ENCODE assay signal across 20 cellular contexts in genomic region chr13:33080962-33081655, GRCh38.
DNase-seq lines count a peak whose midpoint lies in the region; TF ChIP-seq lines count a peak whose summit lies in the region.
"Had no signal": no experiment of that assay in that cellular context is flagged by ENCODE, and none has a peak within 500 bp of the region (broad histone marks: within the 10 kb centered on the region; RNA-seq: fewer than 3 reads in every experiment).

No MANE protein-coding gene starts in this region.

- dilution Hi-C loops in mammary epithelial cell (cut with HindIII; ENCODE audit: low sequenced_read_pairs): no loop called here

- H3K9me3 ChIP-seq in mammary epithelial cell (replicated peaks; ENCODE audit: insufficient read depth, low read length) (no peaks in the 10 kb centered on the region), neural progenitor cell (ENCODE audit: low read depth) (no peaks in the 10 kb centered on the region)
- H3K9me3 ChIP-seq: breast epithelium, esophagus muscularis mucosa had no signal

- H3F3A ChIP-seq in neural progenitor cell (ENCODE audit: low read depth): no peaks in the 10 kb centered on the region

- H3K9ac ChIP-seq in mammary epithelial cell (ENCODE audit: insufficient read depth, low read length) (no peak overlapping the region), neural progenitor cell (no peak overlapping the region)

- in situ Hi-C loops in mammary epithelial cell (cut with MboI; ENCODE audit: low sequenced_read_pairs in 2 of 2) (no loop called here), astrocyte of the spinal cord (cut with HindIII; ENCODE audit: low sequenced_read_pairs) (no loop called here)

- 69% methylated on average over 5 of the region's 5 CpGs for WGBS in mammary epithelial cell (ENCODE audit: low coverage, missing lambda C conversion rate)

- no peak overlapping the region for H3K27ac Mint-ChIP-seq in MCF 10A (ENCODE audit: low read depth, unreplicated experiment)
- H3K27ac Mint-ChIP-seq in neural progenitor cell: no peak overlapping the region
- no peak overlapping the region for H3K27ac Mint-ChIP-seq in progenitor cell of endocrine pancreas
- H3K27ac Mint-ChIP-seq: activated naive CD4-positive, alpha-beta T cell treated with anti-CD3 and anti-CD28 coated beads, Interleukin-2, amount 50 U/mL, for 72 hours; activated T-cell treated with anti-CD3 and anti-CD28 coated beads, Interleukin-2, amount 50 U/mL, for 72 hours; CD4-positive, alpha-beta T cell; memory B cell; type B pancreatic cell had no signal

- H3K9me3 Mint-ChIP-seq in MCF 10A (ENCODE audit: unreplicated experiment) (no peaks in the 10 kb centered on the region), neural progenitor cell (no peaks in the 10 kb centered on the region), progenitor cell of endocrine pancreas (ENCODE audit: low read depth) (no peaks in the 10 kb centered on the region)
- H3K9me3 Mint-ChIP-seq: activated naive CD4-positive, alpha-beta T cell treated with anti-CD3 and anti-CD28 coated beads, Interleukin-2, amount 50 U/mL, for 72 hours; activated T-cell treated with anti-CD3 and anti-CD28 coated beads, Interleukin-2, amount 50 U/mL, for 72 hours; CD4-positive, alpha-beta T cell; type B pancreatic cell had no signal

- no peak overlapping the region for H3K4me3 ChIP-seq in mammary epithelial cell (replicated peaks in 1 of 3; ENCODE audit: insufficient read depth in 1 of 3, low read depth in 2 of 3, low read length in 3 of 3)
- no peak overlapping the region for H3K4me3 ChIP-seq in astrocyte of the spinal cord (ENCODE audit: low read depth, low read length)
- H3K4me3 ChIP-seq in fibroblast of pulmonary artery (replicated peaks; ENCODE audit: low read depth, low read length): no peak overlapping the region
- H3K4me3 ChIP-seq in neural progenitor cell: no peak overlapping the region
- H3K4me3 ChIP-seq: breast epithelium, esophagus muscularis mucosa, hepatocyte had no signal

- no peaks in the 10 kb centered on the region for H3K4me1 ChIP-seq in mammary epithelial cell (ENCODE audit: insufficient read depth, low read length)
- no peaks in the 10 kb centered on the region for H3K4me1 ChIP-seq in neural progenitor cell
- H3K4me1 ChIP-seq: breast epithelium had no signal

- peaks cover 12% of the 10 kb centered on the region for H3K4me1 Mint-ChIP-seq in MCF 10A (ENCODE audit: insufficient read depth, unreplicated experiment)
- no peaks in the 10 kb centered on the region for H3K4me1 Mint-ChIP-seq in neural progenitor cell
- H3K4me1 Mint-ChIP-seq in progenitor cell of endocrine pancreas (ENCODE audit: low read depth): no peaks in the 10 kb centered on the region
- H3K4me1 Mint-ChIP-seq: memory B cell had no signal

- DNase-seq in MCF 10A (ENCODE audit: unreplicated experiment): peak; percentile 37
- DNase-seq in mammary epithelial cell: no peak
- DNase-seq in astrocyte of the spinal cord (ENCODE audit: low read depth, low spot score): peak; percentile 49
- DNase-seq in fibroblast of pulmonary artery (ENCODE audit: low read depth): peak; percentile 31
- DNase-seq in smooth muscle cell of the brain vasculature (ENCODE audit: low read depth, low spot score): peak; percentile 50
- DNase-seq in neural progenitor cell (ENCODE audit: low spot score): no peak
- no peak for DNase-seq in NOMO-1 treated with DMSO at 0.1 percent for 48 hours (lab: John Stamatoyannopoulos, UW; ENCODE audit: unreplicated experiment)
- no peak for DNase-seq in progenitor cell of endocrine pancreas (ENCODE audit: low spot score, unreplicated experiment)
- DNase-seq: activated T-cell treated with anti-CD3 and anti-CD28 coated beads, Interleukin-2, amount 50 U/mL, for 72 hours; CD4-positive, alpha-beta T cell; DMS79 treated with DMSO at 0.1 percent for 48 hours; NCI-H2029 treated with DMSO at 0.1 percent for 48 hours; retina; stimulated activated naive CD8-positive, alpha-beta T cell treated with anti-CD3 and anti-CD28 coated beads, Interleukin-15, Interleukin-2, amounts not matched to agents 100 U/mL and 50 U/mL, for 24 hours had no signal

- H3K36me3 Mint-ChIP-seq in MCF 10A (ENCODE audit: insufficient read depth, unreplicated experiment): no peaks in the 10 kb centered on the region
- H3K36me3 Mint-ChIP-seq in neural progenitor cell: no peaks in the 10 kb centered on the region
- H3K36me3 Mint-ChIP-seq in progenitor cell of endocrine pancreas (ENCODE audit: insufficient read depth): no peaks in the 10 kb centered on the region
- H3K36me3 Mint-ChIP-seq: activated naive CD4-positive, alpha-beta T cell treated with anti-CD3 and anti-CD28 coated beads, Interleukin-2, amount 50 U/mL, for 72 hours; memory B cell; type B pancreatic cell had no signal

- intact Hi-C loops in MCF 10A (cut with micrococcal nuclease) (no loop called here), mammary epithelial cell (cut with micrococcal nuclease) (no loop called here)

- H4K20me1 ChIP-seq in mammary epithelial cell (ENCODE audit: insufficient read depth, low read length) (no peaks in the 10 kb centered on the region), neural progenitor cell (ENCODE audit: low read depth) (no peaks in the 10 kb centered on the region)

- H3K27me3 Mint-ChIP-seq in MCF 10A (ENCODE audit: insufficient read depth, unreplicated experiment): peaks cover 12% of the 10 kb centered on the region
- H3K27me3 Mint-ChIP-seq in neural progenitor cell (ENCODE audit: insufficient read depth, low read depth): peaks cover 2% of the 10 kb centered on the region
- H3K27me3 Mint-ChIP-seq in progenitor cell of endocrine pancreas: no peaks in the 10 kb centered on the region

- H3K79me2 ChIP-seq in mammary epithelial cell (ENCODE audit: insufficient read depth, low read length) (no peaks in the 10 kb centered on the region), neural progenitor cell (ENCODE audit: low read depth) (no peaks in the 10 kb centered on the region)
- H3K79me2 ChIP-seq: hepatocyte had no signal

- TF ChIP-seq CTCF in MCF 10A (IDR thresholded peaks at IDR 0.05; ENCODE audit: unreplicated experiment): no peak
- TF ChIP-seq CTCF in mammary epithelial cell (conservative IDR thresholded peaks at IDR 0.05 in 1 of 2, IDR thresholded peaks at IDR 0.05 in 1 of 2; ENCODE audit: extremely low read depth in 1 of 2, insufficient read depth in 1 of 2, low read depth in 1 of 2, low read length in 2 of 2): no peak
- TF ChIP-seq CTCF in astrocyte of the spinal cord (IDR thresholded peaks at IDR 0.05; ENCODE audit: low read depth, low read length): no peak
- no peak for TF ChIP-seq CTCF in fibroblast of pulmonary artery (IDR thresholded peaks at IDR 0.05; ENCODE audit: low read length, missing control alignments)
- no peak for TF ChIP-seq CTCF in neural progenitor cell (IDR thresholded peaks at IDR 0.05)
- TF ChIP-seq CTCF in progenitor cell of endocrine pancreas (IDR thresholded peaks at IDR 0.05; ENCODE audit: unreplicated experiment): no peak

- CTCF ChIA-PET in MCF 10A (lab: Yijun Ruan, JAX): interaction anchor here (0.6 kb wide), 1 partner anchor 867 kb away, joined by 3 read pairs; no protein-coding TSS in a partner anchor
- CTCF ChIA-PET in mammary epithelial cell (lab: Charles Lee; ENCODE audit: low non-redundant PET): no interaction called here

- H3K4me2 ChIP-seq in mammary epithelial cell (ENCODE audit: insufficient read depth, low read depth, low read length) (no peak overlapping the region), neural progenitor cell (no peak overlapping the region)
- H3K4me2 ChIP-seq: hepatocyte had no signal

- no peak overlapping the region for H3K4me3 Mint-ChIP-seq in MCF 10A (ENCODE audit: unreplicated experiment)
- no peak overlapping the region for H3K4me3 Mint-ChIP-seq in neural progenitor cell
- H3K4me3 Mint-ChIP-seq in progenitor cell of endocrine pancreas (ENCODE audit: low read depth): no peak overlapping the region
- H3K4me3 Mint-ChIP-seq: activated T-cell treated with anti-CD3 and anti-CD28 coated beads, Interleukin-2, amount 50 U/mL, for 72 hours; CD4-positive, alpha-beta T cell; memory B cell; type B pancreatic cell had no signal

- H2AFZ ChIP-seq in mammary epithelial cell (ENCODE audit: low read depth, low read length): no peak overlapping the region
- no peak overlapping the region for H2AFZ ChIP-seq in neural progenitor cell (replicated peaks)
- H2AFZ ChIP-seq: hepatocyte had no signal

- BruUV-seq in MCF 10A (replicated peaks; lab: Mats Ljungman, UMichigan) (no TSS peak), mammary epithelial cell (replicated peaks; lab: Mats Ljungman, UMichigan) (no TSS peak)

- H3K27me3 ChIP-seq in mammary epithelial cell (ENCODE audit: insufficient read depth, low read length) (no peaks in the 10 kb centered on the region), neural progenitor cell (no peaks in the 10 kb centered on the region)
- H3K27me3 ChIP-seq: breast epithelium, esophagus muscularis mucosa, hepatocyte had no signal

- H3K27ac ChIP-seq in mammary epithelial cell (ENCODE audit: insufficient read depth, low read depth, low read length): no peak overlapping the region
- H3K27ac ChIP-seq in neural progenitor cell: no peak overlapping the region
- H3K27ac ChIP-seq: breast epithelium, esophagus muscularis mucosa, hepatocyte had no signal

- no peaks in the 10 kb centered on the region for H3K36me3 ChIP-seq in mammary epithelial cell (ENCODE audit: insufficient read depth, low read length)
- no peaks in the 10 kb centered on the region for H3K36me3 ChIP-seq in neural progenitor cell
- H3K36me3 ChIP-seq: breast epithelium, esophagus muscularis mucosa had no signal

- POLR2A ChIA-PET in MCF 10A (lab: Yijun Ruan, JAX): no interaction called here

Comparison
In these comparisons a context has a peak if more than half of its experiments do, and no peak if none do; other contexts are left out.
1. DNase-seq: peak in MCF 10A (single experiment), astrocyte of the spinal cord (single experiment), fibroblast of pulmonary artery (single experiment) and smooth muscle cell of the brain vasculature (single experiment); none in mammary epithelial cell (single experiment), neural progenitor cell (single experiment), NOMO-1 treated with DMSO at 0.1 percent for 48 hours (single experiment) and progenitor cell of endocrine pancreas (single experiment).